Comparison of ENCODE assay signal across 1 cellular context in genomic region chr2:70887550-70888229, GRCh38.
TF ChIP-seq lines count a peak whose summit lies in the region.

No MANE protein-coding gene starts in this region.

TF ChIP-seq in HepG2, 621 proteins besides CTCF, POLR2A, EP300 and RAD21 (continued from another document and continues in another):
- no peak for TF ChIP-seq ZBTB40 (IDR thresholded peaks at IDR 0.05)
- TF ChIP-seq ZBTB40 (CRISPR knock-in tag; IDR thresholded peaks at IDR 0.05) = 0 out of 2 replicates have a peak, but pooled peaks have one; percentile 43
- TF ChIP-seq AKAP8 (CRISPR knock-in tag; IDR thresholded peaks at IDR 0.05) = 0 out of 2 replicates have a peak, but pooled peaks have one; percentile 55
- TF ChIP-seq MXD3 (CRISPR knock-in tag; IDR thresholded peaks at IDR 0.05) = 0 out of 2 replicates have a peak, but pooled peaks have one; percentile 31
- TF ChIP-seq POLR2AphosphoS5 (IDR thresholded peaks at IDR 0.05; ENCODE audit: low read depth, low read length) = 0 out of 2 replicates have a peak, but pooled peaks have one; percentile 31
- no peak for TF ChIP-seq GMEB2 (CRISPR knock-in tag; IDR thresholded peaks at IDR 0.05; ENCODE audit: low read depth)
- TF ChIP-seq ETV5 (CRISPR knock-in tag; IDR thresholded peaks at IDR 0.05; ENCODE audit: borderline replicate concordance) = peak; percentile 72
- TF ChIP-seq NBN (conservative IDR thresholded peaks at IDR 0.05) = no peak
- TF ChIP-seq PITX1 (CRISPR knock-in tag; IDR thresholded peaks at IDR 0.05) = peak; percentile 54
- peak; percentile 26; the same call in 1 of the 2 replicates for TF ChIP-seq ZGPAT (CRISPR knock-in tag; IDR thresholded peaks at IDR 0.05)
- peak; percentile 81 for TF ChIP-seq MAX (IDR thresholded peaks at IDR 0.05)
- peak; percentile 57; the same call in 1 of the 2 replicates for TF ChIP-seq HNF4A (CRISPR knock-in tag; IDR thresholded peaks at IDR 0.05)
- TF ChIP-seq BORCS8-MEF2B (CRISPR knock-in tag; IDR thresholded peaks at IDR 0.05) = no peak
- TF ChIP-seq SATB2 (CRISPR knock-in tag; IDR thresholded peaks at IDR 0.05) = no peak
- TF ChIP-seq ZNF713 (CRISPR knock-in tag; IDR thresholded peaks at IDR 0.05) = no peak
- no peak for TF ChIP-seq ZNF558 (CRISPR knock-in tag; IDR thresholded peaks at IDR 0.05; ENCODE audit: borderline replicate concordance)
- TF ChIP-seq CENPT (CRISPR knock-in tag; IDR thresholded peaks at IDR 0.05; ENCODE audit: low read depth) = no peak
- TF ChIP-seq ZNF512B (CRISPR knock-in tag; IDR thresholded peaks at IDR 0.05; ENCODE audit: borderline replicate concordance) = 0 out of 2 replicates have a peak, but pooled peaks have one; percentile 16
- TF ChIP-seq TBX2 (CRISPR knock-in tag; IDR thresholded peaks at IDR 0.05; ENCODE audit: borderline replicate concordance) = peak; percentile 63; the same call in 1 of the 2 replicates
- TF ChIP-seq PHF8 (CRISPR knock-in tag; IDR thresholded peaks at IDR 0.05) = peak; percentile 55
- TF ChIP-seq SUZ12 (IDR thresholded peaks at IDR 0.05; ENCODE audit: low read depth, low read length) = no peak
- TF ChIP-seq GTF3A (CRISPR knock-in tag; conservative IDR thresholded peaks at IDR 0.05) = no peak
- TF ChIP-seq ZNF710 (CRISPR knock-in tag; IDR thresholded peaks at IDR 0.05; ENCODE audit: borderline replicate concordance) = no peak
- peak; percentile 26; the same call in 1 of the 2 replicates for TF ChIP-seq KMT2A (CRISPR knock-in tag; IDR thresholded peaks at IDR 0.05)
- peak; percentile 31; the same call in 1 of the 2 replicates for TF ChIP-seq CHD2 (IDR thresholded peaks at IDR 0.05; ENCODE audit: low read depth, low read length)
- no peak for TF ChIP-seq ETV6 (CRISPR knock-in tag; conservative IDR thresholded peaks at IDR 0.05)
- 0 out of 2 replicates have a peak, but pooled peaks have one; percentile 1 for TF ChIP-seq ZNF142 (CRISPR knock-in tag; IDR thresholded peaks at IDR 0.05)
- peak; percentile 56; the same call in 1 of the 2 replicates for TF ChIP-seq MYC (CRISPR knock-in tag; IDR thresholded peaks at IDR 0.05; ENCODE audit: borderline replicate concordance)
- 0 out of 2 replicates have a peak, but pooled peaks have one; percentile 38 for TF ChIP-seq ZNF891 (CRISPR knock-in tag; IDR thresholded peaks at IDR 0.05)
